ENCODE assay signal across 30 cellular contexts in the genomic region with DNA sequence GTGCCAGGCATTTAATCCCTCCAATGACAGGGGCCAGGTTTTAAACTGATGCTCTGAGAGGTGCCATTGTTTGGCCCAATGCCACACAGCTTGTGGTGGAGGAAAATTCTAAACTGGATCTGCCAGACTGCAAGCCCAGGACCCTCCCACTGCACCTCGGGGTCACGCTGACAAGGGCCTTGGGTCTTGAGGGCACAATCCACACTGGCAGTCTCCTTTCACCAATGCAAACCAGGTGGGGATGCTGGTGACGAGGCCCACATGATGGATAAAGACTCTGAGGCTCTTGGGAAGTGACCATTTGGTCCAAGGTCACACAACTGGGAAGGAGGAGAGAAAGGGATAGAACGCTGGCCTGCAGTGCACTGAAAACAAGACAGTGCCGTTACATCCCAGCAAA. TPM values are rescaled to one million over a fixed set of nuclear protein-coding genes. Genes with fewer than 3 reads are reported as not detected.
"Had no signal": no experiment of that assay in that cellular context is flagged by ENCODE, and none has a peak within 500 bp of the region (broad histone marks: within the 10 kb centered on the region; RNA-seq: fewer than 3 reads in every experiment).

No MANE protein-coding gene starts in this region.

- H3K27ac Mint-ChIP-seq: activated CD4-positive, alpha-beta memory T cell treated with anti-CD3 and anti-CD28 coated beads for 36 hours; activated CD4-positive, alpha-beta T cell treated with anti-CD3 and anti-CD28 coated beads for 36 hours; activated CD4-positive, alpha-beta T cell treated with anti-CD3 and anti-CD28 coated beads, Interleukin-2, amount 10 ng/mL, durations not matched to agents 24 days and 14 days; activated CD8-positive, alpha-beta T cell treated with anti-CD3 and anti-CD28 coated beads, Interleukin-2, amount 10 ng/mL, durations not matched to agents 7 days and 5 days; activated naive CD4-positive, alpha-beta T cell treated with anti-CD3 and anti-CD28 coated beads for 36 hours; activated naive CD4-positive, alpha-beta T cell treated with anti-CD3 and anti-CD28 coated beads, Interleukin-2, amount 50 U/mL, for 24 hours; activated naive CD8-positive, alpha-beta T cell treated with anti-CD3 and anti-CD28 coated beads for 36 hours; activated naive CD8-positive, alpha-beta T cell treated with anti-CD3 and anti-CD28 coated beads, Interleukin-2, amount 50 U/mL, for 24 hours; activated T-cell treated with anti-CD3 and anti-CD28 coated beads, Interleukin-2, amount 50 U/mL, for 24 hours; activated T-cell treated with anti-CD3 and anti-CD28 coated beads, Interleukin-2, amount 50 U/mL, for 72 hours; dendritic cell treated with granulocyte-macrophage colony-stimulating factor and Interleukin-4, amounts not matched to agents 40 ng/mL and 50 ng/mL, for 4 days; effector memory CD8-positive, alpha-beta T cell had no signal

- DNase-seq: activated CD4-positive, alpha-beta memory T cell treated with anti-CD3 and anti-CD28 coated beads for 36 hours; activated CD4-positive, alpha-beta T cell treated with anti-CD3 and anti-CD28 coated beads for 36 hours; activated CD4-positive, alpha-beta T cell treated with anti-CD3 and anti-CD28 coated beads, Interleukin-2, amount 10 ng/mL, durations not matched to agents 24 days and 14 days; activated CD4-positive, CD25-positive, alpha-beta regulatory T cell; activated CD4-positive, CD25-positive, alpha-beta regulatory T cell treated with anti-CD3 and anti-CD28 coated beads, Interleukin-2, amount 50 U/mL, for 72 hours; activated CD8-positive, alpha-beta memory T cell treated with anti-CD3 and anti-CD28 coated beads, Interleukin-2, amount 50 U/mL, for 48 hours; activated CD8-positive, alpha-beta T cell treated with anti-CD3 and anti-CD28 coated beads, Interleukin-2, amount 10 ng/mL, durations not matched to agents 7 days and 5 days; activated naive CD4-positive, alpha-beta T cell treated with anti-CD3 and anti-CD28 coated beads for 36 hours; activated naive CD8-positive, alpha-beta T cell treated with anti-CD3 and anti-CD28 coated beads for 36 hours; activated naive CD8-positive, alpha-beta T cell treated with anti-CD3 and anti-CD28 coated beads, Interleukin-2, amount 50 U/mL, for 24 hours; activated T-cell treated with anti-CD3 and anti-CD28 coated beads for 4 hours; activated T-cell treated with anti-CD3 and anti-CD28 coated beads, Interleukin-2, amount 50 U/mL, for 24 hours; activated T-cell treated with anti-CD3 and anti-CD28 coated beads, Interleukin-2, amount 50 U/mL, for 72 hours; cerebellar nuclear complex; effector memory CD8-positive, alpha-beta T cell; erythroblast; foreskin keratinocyte; gastrocnemius medialis; glutamatergic neuron; heart left ventricle; T-helper 1 cell; T-helper 2 cell had no signal

- H3K4me1 ChIP-seq: adrenal gland, foreskin keratinocyte, gastrocnemius medialis had no signal

- H3K9me3 ChIP-seq: adrenal gland, body of pancreas, gastrocnemius medialis had no signal

- H3K4me3 ChIP-seq: adrenal gland, body of pancreas, coronary artery, esophagus muscularis mucosa, gastrocnemius medialis, heart left ventricle had no signal

- H3K9me3 Mint-ChIP-seq: activated naive CD4-positive, alpha-beta T cell treated with anti-CD3 and anti-CD28 coated beads, Interleukin-2, amount 50 U/mL, for 24 hours; activated naive CD8-positive, alpha-beta T cell treated with anti-CD3 and anti-CD28 coated beads for 36 hours; activated naive CD8-positive, alpha-beta T cell treated with anti-CD3 and anti-CD28 coated beads, Interleukin-2, amount 50 U/mL, for 24 hours; activated T-cell treated with anti-CD3 and anti-CD28 coated beads, Interleukin-2, amount 50 U/mL, for 24 hours; effector memory CD8-positive, alpha-beta T cell had no signal

- H3K4me3 Mint-ChIP-seq: activated CD4-positive, alpha-beta memory T cell treated with anti-CD3 and anti-CD28 coated beads for 36 hours; activated CD4-positive, alpha-beta T cell treated with anti-CD3 and anti-CD28 coated beads for 36 hours; activated CD4-positive, alpha-beta T cell treated with anti-CD3 and anti-CD28 coated beads, Interleukin-2, amount 10 ng/mL, durations not matched to agents 24 days and 14 days; activated CD8-positive, alpha-beta T cell treated with anti-CD3 and anti-CD28 coated beads, Interleukin-2, amount 10 ng/mL, durations not matched to agents 7 days and 5 days; activated naive CD4-positive, alpha-beta T cell treated with anti-CD3 and anti-CD28 coated beads for 36 hours; activated naive CD4-positive, alpha-beta T cell treated with anti-CD3 and anti-CD28 coated beads, Interleukin-2, amount 50 U/mL, for 24 hours; activated naive CD8-positive, alpha-beta T cell treated with anti-CD3 and anti-CD28 coated beads for 36 hours; activated naive CD8-positive, alpha-beta T cell treated with anti-CD3 and anti-CD28 coated beads, Interleukin-2, amount 50 U/mL, for 24 hours; activated T-cell treated with anti-CD3 and anti-CD28 coated beads, Interleukin-2, amount 50 U/mL, for 24 hours; activated T-cell treated with anti-CD3 and anti-CD28 coated beads, Interleukin-2, amount 50 U/mL, for 72 hours; dendritic cell treated with granulocyte-macrophage colony-stimulating factor and Interleukin-4, amounts not matched to agents 40 ng/mL and 50 ng/mL, for 4 days; effector memory CD8-positive, alpha-beta T cell had no signal

- H3K27me3 ChIP-seq: adrenal gland, body of pancreas had no signal

- H3K36me3 Mint-ChIP-seq: activated naive CD4-positive, alpha-beta T cell treated with anti-CD3 and anti-CD28 coated beads, Interleukin-2, amount 50 U/mL, for 24 hours; activated naive CD8-positive, alpha-beta T cell treated with anti-CD3 and anti-CD28 coated beads for 36 hours had no signal

- H3K4me1 Mint-ChIP-seq: activated CD4-positive, alpha-beta T cell treated with anti-CD3 and anti-CD28 coated beads for 36 hours; activated naive CD4-positive, alpha-beta T cell treated with anti-CD3 and anti-CD28 coated beads, Interleukin-2, amount 50 U/mL, for 24 hours had no signal

- H3K36me3 ChIP-seq: adrenal gland, esophagus muscularis mucosa, gastrocnemius medialis, heart left ventricle had no signal

- ATAC-seq: activated CD4-positive, alpha-beta T cell treated with anti-CD3 and anti-CD28 coated beads for 36 hours; activated CD8-positive, alpha-beta T cell treated with anti-CD3 and anti-CD28 coated beads, Interleukin-2, amount 10 ng/mL, durations not matched to agents 7 days and 5 days; activated naive CD8-positive, alpha-beta T cell treated with anti-CD3 and anti-CD28 coated beads, Interleukin-2, amount 50 U/mL, for 24 hours; activated T-cell treated with anti-CD3 and anti-CD28 coated beads, Interleukin-2, amount 50 U/mL, for 72 hours; body of pancreas; effector memory CD8-positive, alpha-beta T cell; foreskin keratinocyte; gastrocnemius medialis; heart left ventricle had no signal

- H3K27ac ChIP-seq: body of pancreas, coronary artery, esophagus muscularis mucosa, foreskin keratinocyte, gastrocnemius medialis, heart left ventricle had no signal

RNA-seq across cellular contexts. Expression of gene ANKRD60, which starts 14.7 kb away (rescaled TPM):
- total RNA-seq: activated CD4-positive, alpha-beta memory T cell treated with anti-CD3 and anti-CD28 coated beads for 36 hours; activated CD4-positive, alpha-beta T cell treated with anti-CD3 and anti-CD28 coated beads for 36 hours; activated CD4-positive, alpha-beta T cell treated with anti-CD3 and anti-CD28 coated beads, Interleukin-2, amount 10 ng/mL, durations not matched to agents 24 days and 14 days; activated CD8-positive, alpha-beta memory T cell treated with anti-CD3 and anti-CD28 coated beads for 36 hours; activated CD8-positive, alpha-beta T cell treated with anti-CD3 and anti-CD28 coated beads, Interleukin-2, amount 10 ng/mL, durations not matched to agents 7 days and 5 days; activated naive CD4-positive, alpha-beta T cell treated with anti-CD3 and anti-CD28 coated beads for 36 hours; activated naive CD8-positive, alpha-beta T cell treated with anti-CD3 and anti-CD28 coated beads for 36 hours; activated T-cell treated with anti-CD3 and anti-CD28 coated beads, Interleukin-2, amount 50 U/mL, for 72 hours; adrenal gland; aorta; body of pancreas; esophagus muscularis mucosa; foreskin keratinocyte; gastrocnemius medialis; heart left ventricle had no signal
- polyA plus RNA-seq: adrenal gland, aorta, foreskin keratinocyte, heart left ventricle had no signal
